ENCODE assay signal across 1 cellular context in the genomic region with DNA sequence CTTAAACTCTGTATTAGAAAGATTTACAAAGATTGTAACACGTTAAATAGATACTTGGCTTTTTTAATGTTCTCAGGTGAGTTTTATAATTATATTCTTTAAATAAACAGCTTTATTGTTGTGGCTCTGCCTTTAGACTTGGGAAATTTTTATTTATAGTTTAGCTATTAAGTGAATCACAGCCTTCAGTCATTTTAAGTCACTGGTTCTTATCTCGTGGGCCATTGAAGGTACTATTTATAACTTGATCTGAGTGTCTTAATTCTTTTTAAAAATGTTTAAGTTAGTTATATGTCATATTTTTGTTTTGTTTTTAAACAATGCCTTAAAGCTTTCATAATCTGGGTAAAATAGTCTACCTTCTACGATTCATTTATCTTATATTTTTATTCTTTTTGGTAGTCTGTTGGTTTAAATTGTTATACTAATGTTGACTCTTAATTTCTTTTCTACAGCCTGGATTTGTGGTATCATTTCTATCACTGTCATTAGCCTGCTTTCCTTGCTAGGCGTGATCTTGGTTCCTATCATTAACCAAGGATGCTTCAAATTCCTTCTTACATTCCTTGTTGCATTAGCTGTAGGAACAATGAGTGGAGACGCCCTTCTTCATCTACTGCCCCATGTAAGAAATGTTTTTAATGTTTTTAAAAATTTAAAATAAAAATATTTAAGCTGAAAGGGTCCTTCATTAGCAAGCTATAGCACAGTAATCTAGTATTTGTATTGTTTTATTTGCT.
TF ChIP-seq lines count a peak whose summit lies in the region.

No MANE protein-coding gene starts in this region.

TF ChIP-seq in SK-N-SH, 30 proteins besides CTCF, POLR2A, EP300 and RAD21 (continued from another document):
- TF ChIP-seq MXI1 (IDR thresholded peaks at IDR 0.05; ENCODE audit: low read depth, low read length): no peak
- no peak for TF ChIP-seq JUND (IDR thresholded peaks at IDR 0.05)
- TF ChIP-seq TCF12 (IDR thresholded peaks at IDR 0.05): no peak
- no peak for TF ChIP-seq RCOR1 (IDR thresholded peaks at IDR 0.05; ENCODE audit: low read length)
- no peak for TF ChIP-seq FOXJ3 (CRISPR knock-in tag; IDR thresholded peaks at IDR 0.05)
- TF ChIP-seq SMC3 (IDR thresholded peaks at IDR 0.05; ENCODE audit: low read depth, low read length): no peak
- TF ChIP-seq GABPA (IDR thresholded peaks at IDR 0.05; ENCODE audit: low read depth): no peak
- no peak for TF ChIP-seq POLR2AphosphoS5 (IDR thresholded peaks at IDR 0.05; ENCODE audit: low read depth, low read length)
- no peak for TF ChIP-seq CHD2 (IDR thresholded peaks at IDR 0.05; ENCODE audit: low read length, partially characterized antibody)
- TF ChIP-seq TAF1 (IDR thresholded peaks at IDR 0.05; ENCODE audit: borderline replicate concordance, low read depth, low read length): no peak
- no peak for TF ChIP-seq TEAD4 (IDR thresholded peaks at IDR 0.05; ENCODE audit: borderline replicate concordance, insufficient read depth)
- no peak for TF ChIP-seq MAX (IDR thresholded peaks at IDR 0.05; ENCODE audit: low read depth)
- no peak for TF ChIP-seq REST (IDR thresholded peaks at IDR 0.05; ENCODE audit: low read depth, low read length)
- TF ChIP-seq FOXM1 (IDR thresholded peaks at IDR 0.05; ENCODE audit: low read depth): no peak
- no peak for TF ChIP-seq ELF1 (IDR thresholded peaks at IDR 0.05)
- TF ChIP-seq, protein P1, sequence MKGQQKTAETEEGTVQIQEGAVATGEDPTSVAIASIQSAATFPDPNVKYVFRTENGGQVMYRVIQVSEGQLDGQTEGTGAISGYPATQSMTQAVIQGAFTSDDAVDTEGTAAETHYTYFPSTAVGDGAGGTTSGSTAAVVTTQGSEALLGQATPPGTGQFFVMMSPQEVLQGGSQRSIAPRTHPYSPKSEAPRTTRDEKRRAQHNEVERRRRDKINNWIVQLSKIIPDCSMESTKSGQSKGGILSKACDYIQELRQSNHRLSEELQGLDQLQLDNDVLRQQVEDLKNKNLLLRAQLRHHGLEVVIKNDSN (IDR thresholded peaks at IDR 0.05; ENCODE audit: borderline replicate concordance, low read depth): no peak
